In the genomic region with DNA sequence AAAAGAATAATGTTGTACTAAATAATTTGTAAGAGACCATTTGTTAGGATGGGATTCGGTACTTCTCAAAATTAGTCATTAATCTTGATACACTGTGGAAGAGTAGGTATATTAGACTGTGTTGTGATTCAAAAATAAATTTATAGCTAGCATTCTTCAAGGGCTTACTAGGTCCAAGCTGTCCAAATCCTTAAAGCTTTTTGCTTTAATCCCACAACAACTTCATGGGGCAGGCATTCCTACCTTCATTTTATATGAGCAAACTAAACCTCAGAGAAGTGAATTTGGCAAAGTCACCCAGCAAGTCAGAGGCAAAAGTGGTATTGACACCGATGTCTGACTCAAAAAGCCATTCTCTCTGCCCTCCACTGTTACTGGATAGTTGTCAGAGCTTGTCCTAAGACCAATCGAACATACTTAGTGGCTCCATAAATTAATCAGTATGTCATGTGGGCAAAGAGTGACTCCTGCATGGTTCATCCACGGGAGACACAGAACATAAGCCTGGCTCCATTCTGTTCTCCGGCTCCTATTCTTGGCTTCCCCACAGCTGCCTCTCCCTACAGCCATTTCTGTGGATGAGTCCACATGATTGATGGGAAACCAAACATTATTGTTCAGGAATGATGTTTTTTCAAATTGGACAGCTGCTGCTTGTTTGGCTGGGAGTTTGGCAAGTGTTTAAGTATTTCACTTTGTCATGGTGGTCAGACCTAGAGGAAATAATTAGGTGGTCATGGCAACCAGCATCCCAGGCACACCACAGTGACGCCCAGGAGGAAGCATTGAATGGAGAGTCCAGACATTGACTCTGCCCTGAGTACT, we compare ENCODE assay signal across 2 cellular contexts.
TF ChIP-seq lines count a peak whose summit lies in the region.

No MANE protein-coding gene starts in this region.

TF ChIP-seq in IMR-90, 13 proteins besides CTCF, POLR2A, EP300 and RAD21 (continued from another document):
- no peak for TF ChIP-seq RFX5 (IDR thresholded peaks at IDR 0.05; ENCODE audit: low read depth, low read length)
- TF ChIP-seq, protein P1, sequence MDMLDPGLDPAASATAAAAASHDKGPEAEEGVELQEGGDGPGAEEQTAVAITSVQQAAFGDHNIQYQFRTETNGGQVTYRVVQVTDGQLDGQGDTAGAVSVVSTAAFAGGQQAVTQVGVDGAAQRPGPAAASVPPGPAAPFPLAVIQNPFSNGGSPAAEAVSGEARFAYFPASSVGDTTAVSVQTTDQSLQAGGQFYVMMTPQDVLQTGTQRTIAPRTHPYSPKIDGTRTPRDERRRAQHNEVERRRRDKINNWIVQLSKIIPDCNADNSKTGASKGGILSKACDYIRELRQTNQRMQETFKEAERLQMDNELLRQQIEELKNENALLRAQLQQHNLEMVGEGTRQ (IDR thresholded peaks at IDR 0.05; ENCODE audit: low read depth, low read length) = no peak
- no peak for TF ChIP-seq MAZ (IDR thresholded peaks at IDR 0.05; ENCODE audit: borderline replicate concordance, low read depth, low read length)
- TF ChIP-seq MXI1 (IDR thresholded peaks at IDR 0.05; ENCODE audit: borderline replicate concordance, low read depth, low read length) = no peak

TF ChIP-seq in HepG2, 621 proteins besides CTCF, POLR2A, EP300 and RAD21:
- TF ChIP-seq, protein P2, sequence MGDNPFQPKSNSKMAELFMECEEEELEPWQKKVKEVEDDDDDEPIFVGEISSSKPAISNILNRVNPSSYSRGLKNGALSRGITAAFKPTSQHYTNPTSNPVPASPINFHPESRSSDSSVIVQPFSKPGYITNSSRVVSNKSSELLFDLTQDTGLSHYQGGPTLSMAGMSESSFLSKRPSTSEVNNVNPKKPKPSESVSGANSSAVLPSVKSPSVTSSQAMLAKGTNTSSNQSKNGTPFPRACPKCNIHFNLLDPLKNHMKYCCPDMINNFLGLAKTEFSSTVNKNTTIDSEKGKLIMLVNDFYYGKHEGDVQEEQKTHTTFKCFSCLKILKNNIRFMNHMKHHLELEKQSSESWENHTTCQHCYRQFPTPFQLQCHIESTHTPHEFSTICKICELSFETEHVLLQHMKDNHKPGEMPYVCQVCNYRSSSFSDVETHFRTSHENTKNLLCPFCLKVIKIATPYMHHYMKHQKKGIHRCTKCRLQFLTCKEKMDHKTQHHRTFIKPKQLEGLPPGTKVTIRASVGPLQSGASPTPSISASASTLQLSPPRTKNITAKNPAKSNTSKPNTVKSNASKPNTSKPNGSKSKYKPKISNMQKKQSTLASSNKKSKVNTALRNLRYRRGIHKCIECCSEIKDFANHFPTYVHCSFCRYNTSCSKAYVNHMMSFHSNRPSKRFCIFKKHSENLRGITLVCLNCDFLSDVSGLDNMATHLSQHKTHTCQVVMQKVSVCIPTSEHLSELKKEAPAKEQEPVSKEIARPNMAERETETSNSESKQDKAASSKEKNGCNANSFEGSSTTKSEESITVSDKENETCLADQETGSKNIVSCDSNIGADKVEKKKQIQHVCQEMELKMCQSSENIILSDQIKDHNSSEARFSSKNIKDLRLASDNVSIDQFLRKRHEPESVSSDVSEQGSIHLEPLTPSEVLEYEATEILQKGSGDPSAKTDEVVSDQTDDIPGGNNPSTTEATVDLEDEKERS (CRISPR knock-in tag; IDR thresholded peaks at IDR 0.05) = no peak
- TF ChIP-seq ZNF12 (CRISPR knock-in tag; IDR thresholded peaks at IDR 0.05) (no peak), ZFAT (CRISPR knock-in tag; conservative IDR thresholded peaks at IDR 0.05) (no peak)
